8 cellular contexts compared by ENCODE assay signal in genomic region chr17:41917192-41917591, GRCh38. TPM values are rescaled to one million over a fixed set of nuclear protein-coding genes. Genes with fewer than 3 reads are reported as not detected.
DNase-seq lines count a peak whose midpoint lies in the region; ATAC-seq and TF ChIP-seq lines count a peak whose summit lies in the region.

No MANE protein-coding gene starts in this region.

- peaks cover 34% of the 10 kb centered on the region for H3K4me1 Mint-ChIP-seq in CD14-positive monocyte

- no peak for TF ChIP-seq CTCF in CD14-positive monocyte (IDR thresholded peaks at IDR 0.05)
- no peak for TF ChIP-seq CTCF in LNCaP clone FGC (IDR thresholded peaks at IDR 0.05; ENCODE audit: control insufficient read depth, extremely low read depth, insufficient read depth)

- H3K4me3 Mint-ChIP-seq in CD14-positive monocyte: peak overlapping the region; percentile 94 to 96

- H3K9me3 Mint-ChIP-seq in CD14-positive monocyte: no peaks in the 10 kb centered on the region

- intact Hi-C loops in CD14-positive monocyte (cut with micrococcal nuclease): loop anchor here in 1 of 2 donors (5.0 kb wide), 1 partner anchor 195 kb away; the partner anchor contains the start of gene DHX58

- H3K9me3 ChIP-seq in mucosa of stomach (ENCODE audit: control insufficient read depth, low read length): no peaks in the 10 kb centered on the region

- peaks cover 20 to 29% of the 10 kb centered on the region in 2 donors for H3K36me3 Mint-ChIP-seq in CD14-positive monocyte

- H3K4me3 ChIP-seq in LNCaP clone FGC (ENCODE audit: low read depth, low read length) (peak overlapping the region; percentile 99), mucosa of stomach (ENCODE audit: low read length) (no peak overlapping the region)

- H3K27me3 ChIP-seq in mucosa of stomach (ENCODE audit: control insufficient read depth, insufficient read depth, low read length): no peaks in the 10 kb centered on the region

- H3K27ac Mint-ChIP-seq in CD14-positive monocyte: peak overlapping the region in 3 of 7 donors; percentile 21 to 50 (median 28)

- peak overlapping the region; percentile 92 for H3K9ac ChIP-seq in mucosa of stomach (ENCODE audit: low read length)

- H3K4me1 ChIP-seq in mucosa of stomach (ENCODE audit: control insufficient read depth, insufficient read depth, low read length): peaks cover 41% of the 10 kb centered on the region

- no peak for DNase-seq in CD14-positive monocyte (ENCODE audit: low spot score)
- DNase-seq in LNCaP clone FGC (ENCODE audit: low read depth): peak; percentile 81
- DNase-seq in cerebellar cortex (ENCODE audit: low spot score): peak; percentile 33
- no peak for DNase-seq in NCI-H1417 (lab: John Stamatoyannopoulos, UW)

- peaks cover 9% of the 10 kb centered on the region for H3K36me3 ChIP-seq in mucosa of stomach (ENCODE audit: control insufficient read depth, insufficient read depth, low read length)

- H3K27me3 Mint-ChIP-seq in CD14-positive monocyte (ENCODE audit: low read depth in 3 of 3): peaks cover 0 to 2% (median 0%) of the 10 kb centered on the region in 3 donors

- ATAC-seq in HG03139 (IDR thresholded peaks at IDR 0.05; ENCODE audit: unreplicated experiment): no peak
- ATAC-seq in GM21786 (IDR thresholded peaks at IDR 0.05; ENCODE audit: unreplicated experiment): no peak
- ATAC-seq in GM19467 (IDR thresholded peaks at IDR 0.05; ENCODE audit: unreplicated experiment): no peak

RNA-seq across cellular contexts. Expression of gene ACLY, which starts 1.6 kb away (rescaled TPM):
- 10 to 100 TPM; 41.0 to 48.3 TPM for polyA plus RNA-seq in CD14-positive monocyte

RNA-seq across cellular contexts. Expression of gene ODAD4, which starts 13.2 kb away (rescaled TPM):
- polyA plus RNA-seq in CD14-positive monocyte: under 1 TPM; 0.23 to 0.28 TPM

RNA-seq across cellular contexts. Expression of gene CNP, which starts 49.4 kb away (rescaled TPM):
- polyA plus RNA-seq in CD14-positive monocyte: 10 to 100 TPM; 47.0 to 50.2 TPM

RNA-seq across cellular contexts. Expression of gene KLHL11, which starts 52.0 kb away (rescaled TPM):
- 1 to 10 TPM; 3.0 to 3.4 TPM for polyA plus RNA-seq in CD14-positive monocyte

Comparison
In these comparisons a context has a peak if more than half of its experiments do, and no peak if none do; other contexts are left out.
1. DNase-seq: peak in LNCaP clone FGC (single experiment) and cerebellar cortex (single experiment); none in CD14-positive monocyte (single experiment) and NCI-H1417 (0 of 3).